ENCODE assay signal across 25 cellular contexts in the genomic region with DNA sequence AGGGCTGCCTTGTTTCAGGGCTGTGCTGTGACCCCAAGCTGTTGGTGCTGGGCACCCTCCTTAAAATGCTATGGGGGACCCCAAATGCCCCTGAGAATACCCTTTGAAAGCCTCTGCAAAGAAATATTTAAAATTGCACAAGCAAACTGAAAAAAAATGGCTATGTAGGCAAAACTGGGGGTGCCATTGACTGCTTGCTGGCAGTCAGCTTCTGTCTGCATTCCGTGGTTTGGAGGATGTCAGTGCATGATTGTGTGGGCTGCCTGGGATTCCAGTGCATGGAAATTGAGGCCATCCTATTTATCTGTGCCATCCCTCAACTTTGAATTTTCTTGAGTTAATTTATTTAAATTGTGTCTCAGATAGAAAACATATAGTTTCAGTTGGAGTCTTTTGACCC.
DNase-seq lines count a peak whose midpoint lies in the region; ATAC-seq and TF ChIP-seq lines count a peak whose summit lies in the region.
"Had no signal": no experiment of that assay in that cellular context is flagged by ENCODE, and none has a peak within 500 bp of the region (broad histone marks: within the 10 kb centered on the region; RNA-seq: fewer than 3 reads in every experiment).

No MANE protein-coding gene starts in this region.

- peaks cover 5% of the 10 kb centered on the region for H3K4me1 ChIP-seq in adipocyte (ENCODE audit: control insufficient read depth, insufficient read depth, low read length)
- H3K4me1 ChIP-seq in smooth muscle cell (ENCODE audit: low read depth) = no peaks in the 10 kb centered on the region
- H3K4me1 ChIP-seq: heart right ventricle, thyroid gland had no signal

- peak overlapping the region; percentile 42 for H3K27ac ChIP-seq in smooth muscle cell (ENCODE audit: low read depth)
- H3K27ac ChIP-seq: 22Rv1, heart right ventricle, HL-60, thyroid gland, VCaP had no signal

- peak; percentile 9 for DNase-seq in activated CD8-positive, alpha-beta T cell treated with anti-CD3 and anti-CD28 coated beads, Interleukin-2, amount 10 ng/mL, durations not matched to agents 7 days and 5 days
- DNase-seq in activated CD8-positive, alpha-beta T cell treated with anti-CD3 and anti-CD28 coated beads for 36 hours = no peak
- peak; percentile 45 for DNase-seq in adipocyte (ENCODE audit: low read depth)
- peak; percentile 27 for DNase-seq in fibroblast of the aortic adventitia (ENCODE audit: low read depth)
- DNase-seq in smooth muscle cell (lab: John Stamatoyannopoulos, UW; ENCODE audit: unreplicated experiment) = no peak
- DNase-seq in GM19240 (ENCODE audit: insufficient read length, low spot score) = no peak
- DNase-seq in OCI-M2 (lab: John Stamatoyannopoulos, UW; ENCODE audit: unreplicated experiment) = no peak
- DNase-seq: activated naive CD8-positive, alpha-beta T cell treated with anti-CD3 and anti-CD28 coated beads, Interleukin-2, amount 10 ng/mL, durations not matched to agents 7 days and 5 days; activated T-cell treated with anti-CD3 and anti-CD28 coated beads, Interleukin-2, amount 50 U/mL, for 48 hours; C1 segment of cervical spinal cord; central memory CD4-positive, alpha-beta T cell; heart right ventricle; NCI-H2081 treated with DMSO at 0.1 percent for 48 hours; NCI-H524 treated with DMSO at 0.1 percent for 48 hours; nephron progenitor cell; SHP77; thyroid gland had no signal

- H3K36me3 ChIP-seq in adipocyte (ENCODE audit: control insufficient read depth, insufficient read depth, low read length, severe bottlenecking) (peaks cover 5% of the 10 kb centered on the region), smooth muscle cell (ENCODE audit: low read depth) (no peaks in the 10 kb centered on the region)
- H3K36me3 ChIP-seq: heart right ventricle, thyroid gland had no signal

- WGBS in smooth muscle cell (ENCODE audit: low lambda C conversion rate) = 14% methylated on average over 1 of the region's 1 CpG

- H3K4me3 ChIP-seq in adipocyte (ENCODE audit: low read length) (no peak overlapping the region), fibroblast of the aortic adventitia (ENCODE audit: low read depth, low read length) (no peak overlapping the region), smooth muscle cell (no peak overlapping the region)
- H3K4me3 ChIP-seq: heart right ventricle, thyroid gland had no signal

- no peak for TF ChIP-seq CTCF in activated CD8-positive, alpha-beta T cell treated with anti-CD3 and anti-CD28 coated beads for 36 hours (IDR thresholded peaks at IDR 0.05)
- no peak for TF ChIP-seq CTCF in fibroblast of the aortic adventitia (IDR thresholded peaks at IDR 0.05; ENCODE audit: insufficient read depth, low read length)
- TF ChIP-seq CTCF in smooth muscle cell (IDR thresholded peaks at IDR 0.05; ENCODE audit: borderline replicate concordance, insufficient read depth, poor library complexity, severe bottlenecking) = no peak

- no peaks in the 10 kb centered on the region for H3K9me3 Mint-ChIP-seq in activated CD8-positive, alpha-beta T cell treated with anti-CD3 and anti-CD28 coated beads, Interleukin-2, amount 10 ng/mL, durations not matched to agents 7 days and 5 days (ENCODE audit: insufficient read depth)
- H3K9me3 Mint-ChIP-seq in activated CD8-positive, alpha-beta T cell treated with anti-CD3 and anti-CD28 coated beads for 36 hours = peaks cover 2% of the 10 kb centered on the region
- H3K9me3 Mint-ChIP-seq: T-helper 1 cell treated with Interleukin-12 subunit alpha and Interleukin-12 subunit beta and Interleukin-4 antibody, amounts not matched to agents 30 μg/mL and 1 μg/mL, for 36 hours had no signal

- H2AFZ ChIP-seq in smooth muscle cell (ENCODE audit: low read depth) = peak overlapping the region; percentile 74

- H3K36me3 Mint-ChIP-seq in activated CD8-positive, alpha-beta T cell treated with anti-CD3 and anti-CD28 coated beads, Interleukin-2, amount 10 ng/mL, durations not matched to agents 7 days and 5 days (ENCODE audit: low read depth) = no peaks in the 10 kb centered on the region
- no peaks in the 10 kb centered on the region for H3K36me3 Mint-ChIP-seq in activated CD8-positive, alpha-beta T cell treated with anti-CD3 and anti-CD28 coated beads for 36 hours (ENCODE audit: low read depth)
- H3K36me3 Mint-ChIP-seq: activated naive CD8-positive, alpha-beta T cell treated with anti-CD3 and anti-CD28 coated beads, Interleukin-2, amount 10 ng/mL, durations not matched to agents 7 days and 5 days; stimulated activated effector memory CD8-positive, alpha-beta T cell treated with anti-CD3 and anti-CD28 coated beads, Interleukin-12 subunit alpha, Interleukin-12 subunit beta, amount 100 ng/mL, for 72 hours had no signal

- H3K27me3 Mint-ChIP-seq in activated CD8-positive, alpha-beta T cell treated with anti-CD3 and anti-CD28 coated beads, Interleukin-2, amount 10 ng/mL, durations not matched to agents 7 days and 5 days (ENCODE audit: low read depth) = peaks cover 9% of the 10 kb centered on the region
- H3K27me3 Mint-ChIP-seq in activated CD8-positive, alpha-beta T cell treated with anti-CD3 and anti-CD28 coated beads for 36 hours = peaks cover 6% of the 10 kb centered on the region

- no peak for ATAC-seq in activated CD8-positive, alpha-beta T cell treated with anti-CD3 and anti-CD28 coated beads, Interleukin-2, amount 10 ng/mL, durations not matched to agents 7 days and 5 days
- ATAC-seq in activated CD8-positive, alpha-beta T cell treated with anti-CD3 and anti-CD28 coated beads for 36 hours = no peak
- no peak for ATAC-seq in GM18873 (IDR thresholded peaks at IDR 0.05; ENCODE audit: low FRiP score, unreplicated experiment)
- ATAC-seq: esophagus mucosa; heart right ventricle; stimulated activated effector memory CD8-positive, alpha-beta T cell treated with anti-CD3 and anti-CD28 coated beads, Interleukin-12 subunit alpha, Interleukin-12 subunit beta, amount 100 ng/mL, for 72 hours had no signal

- H4K20me1 ChIP-seq in smooth muscle cell (ENCODE audit: low read depth) = no peaks in the 10 kb centered on the region

- CTCF ChIA-PET in activated CD8-positive, alpha-beta T cell treated with anti-CD3 and anti-CD28 coated beads, Interleukin-2, amount 10 ng/mL, durations not matched to agents 7 days and 5 days (lab: Charles Lee) = no interaction called here
- CTCF ChIA-PET in activated CD8-positive, alpha-beta T cell treated with anti-CD3 and anti-CD28 coated beads for 36 hours (lab: Charles Lee) = no interaction called here

- no peak overlapping the region for H3K27ac Mint-ChIP-seq in activated CD8-positive, alpha-beta T cell treated with anti-CD3 and anti-CD28 coated beads, Interleukin-2, amount 10 ng/mL, durations not matched to agents 7 days and 5 days
- H3K27ac Mint-ChIP-seq in activated CD8-positive, alpha-beta T cell treated with anti-CD3 and anti-CD28 coated beads for 36 hours = no peak overlapping the region
- H3K27ac Mint-ChIP-seq: activated naive CD8-positive, alpha-beta T cell treated with anti-CD3 and anti-CD28 coated beads, Interleukin-2, amount 10 ng/mL, durations not matched to agents 7 days and 5 days; memory B cell; nephron progenitor cell; stimulated activated effector memory CD8-positive, alpha-beta T cell treated with anti-CD3 and anti-CD28 coated beads, Interleukin-12 subunit alpha, Interleukin-12 subunit beta, amount 100 ng/mL, for 72 hours; T-helper 1 cell treated with Interleukin-12 subunit alpha and Interleukin-12 subunit beta and Interleukin-4 antibody, amounts not matched to agents 30 μg/mL and 1 μg/mL, for 36 hours had no signal

- H3K9ac ChIP-seq in adipocyte (ENCODE audit: low read length) (no peak overlapping the region), smooth muscle cell (ENCODE audit: low read depth) (no peak overlapping the region)

- no peaks in the 10 kb centered on the region for H3K27me3 ChIP-seq in adipocyte (replicated peaks; ENCODE audit: control insufficient read depth, insufficient read depth, low read length)
- H3K27me3 ChIP-seq in smooth muscle cell (ENCODE audit: low read depth) = no peaks in the 10 kb centered on the region
- H3K27me3 ChIP-seq: thyroid gland had no signal

- POLR2A ChIA-PET in activated CD8-positive, alpha-beta T cell treated with anti-CD3 and anti-CD28 coated beads, Interleukin-2, amount 10 ng/mL, durations not matched to agents 7 days and 5 days (lab: Charles Lee) = no interaction called here
- POLR2A ChIA-PET in activated CD8-positive, alpha-beta T cell treated with anti-CD3 and anti-CD28 coated beads for 36 hours (lab: Charles Lee) = no interaction called here

- H3K4me1 Mint-ChIP-seq in activated CD8-positive, alpha-beta T cell treated with anti-CD3 and anti-CD28 coated beads, Interleukin-2, amount 10 ng/mL, durations not matched to agents 7 days and 5 days (ENCODE audit: low read depth) = no peaks in the 10 kb centered on the region
- no peaks in the 10 kb centered on the region for H3K4me1 Mint-ChIP-seq in activated CD8-positive, alpha-beta T cell treated with anti-CD3 and anti-CD28 coated beads for 36 hours (ENCODE audit: low read depth)
- H3K4me1 Mint-ChIP-seq: activated naive CD8-positive, alpha-beta T cell treated with anti-CD3 and anti-CD28 coated beads, Interleukin-2, amount 10 ng/mL, durations not matched to agents 7 days and 5 days; memory B cell; nephron progenitor cell; stimulated activated effector memory CD8-positive, alpha-beta T cell treated with anti-CD3 and anti-CD28 coated beads, Interleukin-12 subunit alpha, Interleukin-12 subunit beta, amount 100 ng/mL, for 72 hours had no signal

- H3K9me3 ChIP-seq in adipocyte (ENCODE audit: control insufficient read depth, low read length) = peaks cover 3% of the 10 kb centered on the region
- peaks cover 3% of the 10 kb centered on the region for H3K9me3 ChIP-seq in smooth muscle cell (replicated peaks; ENCODE audit: low read depth)
- H3K9me3 ChIP-seq: thyroid gland had no signal

- H3K79me2 ChIP-seq in smooth muscle cell (ENCODE audit: low read depth) = no peaks in the 10 kb centered on the region

- intact Hi-C loops in activated CD8-positive, alpha-beta T cell treated with anti-CD3 and anti-CD28 coated beads for 36 hours (cut with micrococcal nuclease) = no loop called here

- H3F3A ChIP-seq in smooth muscle cell (ENCODE audit: low read depth) = no peaks in the 10 kb centered on the region

- peak overlapping the region; percentile 34 for H3K4me2 ChIP-seq in smooth muscle cell

- H3K4me3 Mint-ChIP-seq in activated CD8-positive, alpha-beta T cell treated with anti-CD3 and anti-CD28 coated beads, Interleukin-2, amount 10 ng/mL, durations not matched to agents 7 days and 5 days = no peak overlapping the region
- H3K4me3 Mint-ChIP-seq in activated CD8-positive, alpha-beta T cell treated with anti-CD3 and anti-CD28 coated beads for 36 hours = no peak overlapping the region
- H3K4me3 Mint-ChIP-seq: activated naive CD8-positive, alpha-beta T cell treated with anti-CD3 and anti-CD28 coated beads, Interleukin-2, amount 10 ng/mL, durations not matched to agents 7 days and 5 days; memory B cell; nephron progenitor cell; stimulated activated effector memory CD8-positive, alpha-beta T cell treated with anti-CD3 and anti-CD28 coated beads, Interleukin-12 subunit alpha, Interleukin-12 subunit beta, amount 100 ng/mL, for 72 hours; T-helper 1 cell treated with Interleukin-12 subunit alpha and Interleukin-12 subunit beta and Interleukin-4 antibody, amounts not matched to agents 30 μg/mL and 1 μg/mL, for 36 hours had no signal

Comparison
In these comparisons a context has a peak if more than half of its experiments do, and no peak if none do; other contexts are left out.
1. DNase-seq: peak in activated CD8-positive, alpha-beta T cell treated with anti-CD3 and anti-CD28 coated beads, Interleukin-2, amount 10 ng/mL, durations not matched to agents 7 days and 5 days (single experiment), adipocyte (single experiment) and fibroblast of the aortic adventitia (single experiment); none in activated CD8-positive, alpha-beta T cell treated with anti-CD3 and anti-CD28 coated beads for 36 hours (single experiment), smooth muscle cell (single experiment), GM19240 (single experiment) and OCI-M2 (single experiment).